In genomic region chr12:64522316-64522715, GRCh38 we compare ENCODE assay signal across 14 cellular contexts.
DNase-seq lines count a peak whose midpoint lies in the region; ATAC-seq and TF ChIP-seq lines count a peak whose summit lies in the region.
"Had no signal": no experiment of that assay in that cellular context is flagged by ENCODE, and none has a peak within 500 bp of the region (broad histone marks: within the 10 kb centered on the region; RNA-seq: fewer than 3 reads in every experiment).

No MANE protein-coding gene starts in this region.

- DNase-seq in AG20443 (ENCODE audit: low spot score) (peak; percentile 19), Kasumi-1 (lab: John Stamatoyannopoulos, UW) (peak; percentile 15 to 20), OCI-M1 (lab: John Stamatoyannopoulos, UW) (peak; percentile 69), fibroblast of pulmonary artery (ENCODE audit: low read depth) (peak; percentile 43), NCI-H2196 (lab: John Stamatoyannopoulos, UW; ENCODE audit: unreplicated experiment) (no peak), amygdala (lab: John Stamatoyannopoulos, UW) (no peak), NCI-H187 (lab: John Stamatoyannopoulos, UW) (no peak)
- DNase-seq: CD4-positive, alpha-beta T cell; dermis blood vessel endothelial cell; naive B cell; NCI-H2081 treated with DMSO at 0.1 percent for 48 hours; T-helper 17 cell had no signal

- H3K4me3 ChIP-seq in fibroblast of pulmonary artery (replicated peaks; ENCODE audit: low read depth, low read length): no peak overlapping the region
- H3K4me3 ChIP-seq: thoracic aorta had no signal

- no peak for ATAC-seq in HG03457 (IDR thresholded peaks at IDR 0.05; ENCODE audit: unreplicated experiment)
- ATAC-seq: T-helper 17 cell had no signal

- no peak for TF ChIP-seq CTCF in fibroblast of pulmonary artery (IDR thresholded peaks at IDR 0.05; ENCODE audit: low read length, missing control alignments)

Comparison
In these comparisons a context has a peak if more than half of its experiments do, and no peak if none do; other contexts are left out.
1. DNase-seq: peak in AG20443 (single experiment), Kasumi-1 (2 of 2), OCI-M1 (single experiment) and fibroblast of pulmonary artery (single experiment); none in NCI-H2196 (single experiment), amygdala (0 of 56) and NCI-H187 (0 of 2).